8 cellular contexts compared by ENCODE assay signal in the genomic region with DNA sequence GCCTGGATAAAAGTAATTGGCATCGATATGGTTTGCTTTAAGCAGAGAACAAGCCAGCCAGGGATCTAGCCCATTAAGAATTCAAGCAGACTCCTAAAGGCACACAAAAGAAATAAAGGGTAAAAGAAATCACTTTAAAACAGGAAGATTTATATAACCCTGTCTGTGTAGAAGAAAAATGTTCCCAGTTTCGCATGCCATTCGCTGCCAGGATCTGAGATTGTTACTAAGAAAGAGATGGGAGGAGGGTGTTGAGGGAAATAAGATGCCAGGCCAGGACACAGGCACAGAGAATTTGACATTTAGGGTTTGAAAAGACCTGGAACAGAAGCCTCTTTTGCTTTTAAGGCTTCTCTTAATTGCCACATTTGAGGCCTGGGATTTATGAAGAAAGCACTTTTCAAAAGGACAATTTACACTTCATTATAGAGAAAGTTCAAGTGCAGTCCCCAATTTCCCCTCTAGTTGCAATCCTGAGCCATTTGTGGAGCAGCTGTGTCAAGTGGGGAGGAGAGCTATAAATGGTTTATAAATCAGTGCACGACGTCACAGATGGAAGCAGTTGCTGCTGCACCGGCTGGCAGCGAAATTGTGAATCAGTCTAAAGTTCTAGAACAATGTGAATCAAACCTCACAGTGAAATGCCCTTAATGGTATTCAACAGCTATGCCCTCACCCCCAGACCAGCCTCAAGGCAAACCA. TPM values are rescaled to one million over a fixed set of nuclear protein-coding genes. Genes with fewer than 3 reads are reported as not detected.
DNase-seq lines count a peak whose midpoint lies in the region; TF ChIP-seq lines count a peak whose summit lies in the region.

No MANE protein-coding gene starts in this region.

- TF ChIP-seq CTCF in progenitor cell of endocrine pancreas (IDR thresholded peaks at IDR 0.05; ENCODE audit: unreplicated experiment): peak; percentile 51

- intact Hi-C loops in activated T-helper 1 cell treated with anti-CD3 and anti-CD28 coated beads, Interleukin-12 subunit alpha, Interleukin-12 subunit beta, Interleukin-2, Interleukin-4 antibody, amounts not matched to agents 30 ng/mL and 10 ng/mL and 1 ng/mL, durations not matched to agents 14 hours and 24 hours and 36 hours (cut with micrococcal nuclease): no loop called here

- DNase-seq in AG20443 (ENCODE audit: low spot score) (peak; percentile 73), HEK293T (ENCODE audit: extremely low spot score) (peak; percentile 66), RPMI7951 (ENCODE audit: low read depth) (peak; percentile 64), fibroblast of peridontal ligament (ENCODE audit: extremely low read depth) (peak; percentile 63), progenitor cell of endocrine pancreas (ENCODE audit: low spot score, unreplicated experiment) (no peak), OCI-M2 (lab: John Stamatoyannopoulos, UW; ENCODE audit: unreplicated experiment) (no peak), SKM-1 treated with dmso at 0.1 percent for 144 hours (lab: John Stamatoyannopoulos, UW; ENCODE audit: unreplicated experiment) (no peak)
- DNase-seq in activated T-helper 1 cell treated with anti-CD3 and anti-CD28 coated beads, Interleukin-12 subunit alpha, Interleukin-12 subunit beta, Interleukin-2, Interleukin-4 antibody, amounts not matched to agents 30 ng/mL and 10 ng/mL and 1 ng/mL, durations not matched to agents 14 hours and 24 hours and 36 hours (ENCODE audit: low spot score): no peak

- H3K4me3 Mint-ChIP-seq in progenitor cell of endocrine pancreas (ENCODE audit: low read depth): no peak overlapping the region
- no peak overlapping the region for H3K4me3 Mint-ChIP-seq in activated T-helper 1 cell treated with anti-CD3 and anti-CD28 coated beads, Interleukin-12 subunit alpha, Interleukin-12 subunit beta, Interleukin-2, Interleukin-4 antibody, amounts not matched to agents 30 ng/mL and 10 ng/mL and 1 ng/mL, durations not matched to agents 14 hours and 24 hours and 36 hours

- H3K27ac Mint-ChIP-seq in progenitor cell of endocrine pancreas: no peak overlapping the region
- no peak overlapping the region for H3K27ac Mint-ChIP-seq in activated T-helper 1 cell treated with anti-CD3 and anti-CD28 coated beads, Interleukin-12 subunit alpha, Interleukin-12 subunit beta, Interleukin-2, Interleukin-4 antibody, amounts not matched to agents 30 ng/mL and 10 ng/mL and 1 ng/mL, durations not matched to agents 14 hours and 24 hours and 36 hours

- H3K9me3 Mint-ChIP-seq in progenitor cell of endocrine pancreas (ENCODE audit: low read depth): no peaks in the 10 kb centered on the region
- peaks cover under 1% of the 10 kb centered on the region for H3K9me3 Mint-ChIP-seq in activated T-helper 1 cell treated with anti-CD3 and anti-CD28 coated beads, Interleukin-12 subunit alpha, Interleukin-12 subunit beta, Interleukin-2, Interleukin-4 antibody, amounts not matched to agents 30 ng/mL and 10 ng/mL and 1 ng/mL, durations not matched to agents 14 hours and 24 hours and 36 hours

- H3K36me3 Mint-ChIP-seq in progenitor cell of endocrine pancreas (ENCODE audit: insufficient read depth): no peaks in the 10 kb centered on the region
- H3K36me3 Mint-ChIP-seq in activated T-helper 1 cell treated with anti-CD3 and anti-CD28 coated beads, Interleukin-12 subunit alpha, Interleukin-12 subunit beta, Interleukin-2, Interleukin-4 antibody, amounts not matched to agents 30 ng/mL and 10 ng/mL and 1 ng/mL, durations not matched to agents 14 hours and 24 hours and 36 hours (ENCODE audit: low read depth): no peaks in the 10 kb centered on the region

- peaks cover 24% of the 10 kb centered on the region for H3K4me1 Mint-ChIP-seq in progenitor cell of endocrine pancreas (ENCODE audit: low read depth)
- H3K4me1 Mint-ChIP-seq in activated T-helper 1 cell treated with anti-CD3 and anti-CD28 coated beads, Interleukin-12 subunit alpha, Interleukin-12 subunit beta, Interleukin-2, Interleukin-4 antibody, amounts not matched to agents 30 ng/mL and 10 ng/mL and 1 ng/mL, durations not matched to agents 14 hours and 24 hours and 36 hours (ENCODE audit: low read depth): peaks cover 18% of the 10 kb centered on the region

- CTCF ChIA-PET in HEK293T (lab: Yijun Ruan, JAX): interaction anchor here (0.6 to 0.9 kb wide), 4 partner anchors 29 to 679 kb away, joined by 3 to 6 read pairs (median 3); no protein-coding TSS in a partner anchor

- POLR2A ChIA-PET in HEK293T (lab: Yijun Ruan, JAX): interaction anchor here (1.2 kb wide), 1 partner anchor 25 kb away, joined by 3 read pairs; no protein-coding TSS in a partner anchor

- no peaks in the 10 kb centered on the region for H3K27me3 Mint-ChIP-seq in progenitor cell of endocrine pancreas
- no peaks in the 10 kb centered on the region for H3K27me3 Mint-ChIP-seq in activated T-helper 1 cell treated with anti-CD3 and anti-CD28 coated beads, Interleukin-12 subunit alpha, Interleukin-12 subunit beta, Interleukin-2, Interleukin-4 antibody, amounts not matched to agents 30 ng/mL and 10 ng/mL and 1 ng/mL, durations not matched to agents 14 hours and 24 hours and 36 hours (ENCODE audit: insufficient read depth)

TF ChIP-seq in HEK293T, 16 proteins besides CTCF, POLR2A, EP300 and RAD21:
- TF ChIP-seq PKNOX1 (IDR thresholded peaks at IDR 0.05): peak; percentile 47; the same call in 1 of the 2 replicates
- no peak for TF ChIP-seq FOXK2 (IDR thresholded peaks at IDR 0.05)

RNA-seq across cellular contexts. Expression of gene C16orf87, which starts 26.4 kb away (rescaled TPM):
- total RNA-seq in RPMI7951 (2014; rRNA removed; shearing (Covaris generic)): 10.8 and 11.8 TPM in 2 replicates
- total RNA-seq in progenitor cell of endocrine pancreas: 17.2 and 17.8 TPM in 2 replicates
- 40.8 and 44.5 TPM in 2 replicates for total RNA-seq in activated T-helper 1 cell treated with anti-CD3 and anti-CD28 coated beads, Interleukin-12 subunit alpha, Interleukin-12 subunit beta, Interleukin-2, Interleukin-4 antibody, amounts not matched to agents 30 ng/mL and 10 ng/mL and 1 ng/mL, durations not matched to agents 14 hours and 24 hours and 36 hours

RNA-seq across cellular contexts. Expression of gene GPT2, which starts 26.8 kb away (rescaled TPM):
- 6.8 and 8.3 TPM in 2 replicates for total RNA-seq in RPMI7951 (2014; rRNA removed; shearing (Covaris generic))
- total RNA-seq in progenitor cell of endocrine pancreas: 93.1 and 99.5 TPM in 2 replicates
- 20.9 and 22.3 TPM in 2 replicates for total RNA-seq in activated T-helper 1 cell treated with anti-CD3 and anti-CD28 coated beads, Interleukin-12 subunit alpha, Interleukin-12 subunit beta, Interleukin-2, Interleukin-4 antibody, amounts not matched to agents 30 ng/mL and 10 ng/mL and 1 ng/mL, durations not matched to agents 14 hours and 24 hours and 36 hours

Comparison
In these comparisons a context has a peak if more than half of its experiments do, and no peak if none do; other contexts are left out.
1. DNase-seq: peak in AG20443 (single experiment), HEK293T (single experiment), RPMI7951 (single experiment) and fibroblast of peridontal ligament (single experiment); none in progenitor cell of endocrine pancreas (single experiment), OCI-M2 (single experiment), SKM-1 treated with dmso at 0.1 percent for 144 hours (single experiment) and activated T-helper 1 cell treated with anti-CD3 and anti-CD28 coated beads, Interleukin-12 subunit alpha, Interleukin-12 subunit beta, Interleukin-2, Interleukin-4 antibody, amounts not matched to agents 30 ng/mL and 10 ng/mL and 1 ng/mL, durations not matched to agents 14 hours and 24 hours and 36 hours (single experiment).